1 cellular context compared by ENCODE assay signal in the genomic region with DNA sequence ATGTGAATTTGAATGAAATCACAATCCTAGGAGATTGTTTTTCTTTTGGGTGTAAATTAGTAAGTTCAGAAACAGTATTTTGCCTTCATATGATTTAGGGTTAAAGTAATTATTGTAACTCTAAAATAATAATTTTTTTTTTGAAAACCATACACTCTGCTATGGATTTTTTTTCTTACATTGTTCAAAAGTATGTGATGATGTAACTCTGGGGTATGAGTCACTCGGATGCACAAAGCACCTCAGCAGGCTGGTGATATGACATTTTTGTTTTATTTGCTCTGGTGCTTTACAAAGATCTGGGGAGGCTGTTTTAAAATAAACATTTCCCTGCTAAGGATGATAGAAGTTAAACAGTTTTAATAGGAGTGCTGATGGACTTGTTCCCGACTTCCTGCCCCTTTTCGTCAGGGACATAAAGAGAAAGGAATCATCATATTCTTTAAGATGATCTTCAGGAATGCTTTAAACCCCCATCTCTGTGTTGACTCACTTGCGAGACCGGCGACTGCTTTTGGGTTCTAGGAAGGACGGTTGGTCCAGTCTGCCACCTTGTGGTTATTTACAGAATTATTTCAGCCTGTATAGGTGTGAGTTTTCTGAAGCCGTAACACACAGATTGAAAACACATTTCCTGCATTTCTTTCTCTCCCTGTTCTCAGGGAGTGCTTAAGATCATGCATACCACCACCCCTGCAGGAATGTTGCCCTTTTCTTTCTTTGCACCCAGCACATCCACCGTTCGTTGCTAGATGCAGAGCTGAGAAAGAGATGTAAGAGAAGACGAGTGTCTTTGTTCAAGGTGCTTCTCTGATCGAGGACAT.
A peak's percentile ranks its signal among the peaks of the same experiment; 100 is the strongest.
TF ChIP-seq lines count a peak whose summit lies in the region.

No MANE protein-coding gene starts in this region.

TF ChIP-seq in GM12878, 131 proteins besides CTCF, POLR2A, EP300 and RAD21 (continued from another document and continues in another):
- TF ChIP-seq, protein P1, sequence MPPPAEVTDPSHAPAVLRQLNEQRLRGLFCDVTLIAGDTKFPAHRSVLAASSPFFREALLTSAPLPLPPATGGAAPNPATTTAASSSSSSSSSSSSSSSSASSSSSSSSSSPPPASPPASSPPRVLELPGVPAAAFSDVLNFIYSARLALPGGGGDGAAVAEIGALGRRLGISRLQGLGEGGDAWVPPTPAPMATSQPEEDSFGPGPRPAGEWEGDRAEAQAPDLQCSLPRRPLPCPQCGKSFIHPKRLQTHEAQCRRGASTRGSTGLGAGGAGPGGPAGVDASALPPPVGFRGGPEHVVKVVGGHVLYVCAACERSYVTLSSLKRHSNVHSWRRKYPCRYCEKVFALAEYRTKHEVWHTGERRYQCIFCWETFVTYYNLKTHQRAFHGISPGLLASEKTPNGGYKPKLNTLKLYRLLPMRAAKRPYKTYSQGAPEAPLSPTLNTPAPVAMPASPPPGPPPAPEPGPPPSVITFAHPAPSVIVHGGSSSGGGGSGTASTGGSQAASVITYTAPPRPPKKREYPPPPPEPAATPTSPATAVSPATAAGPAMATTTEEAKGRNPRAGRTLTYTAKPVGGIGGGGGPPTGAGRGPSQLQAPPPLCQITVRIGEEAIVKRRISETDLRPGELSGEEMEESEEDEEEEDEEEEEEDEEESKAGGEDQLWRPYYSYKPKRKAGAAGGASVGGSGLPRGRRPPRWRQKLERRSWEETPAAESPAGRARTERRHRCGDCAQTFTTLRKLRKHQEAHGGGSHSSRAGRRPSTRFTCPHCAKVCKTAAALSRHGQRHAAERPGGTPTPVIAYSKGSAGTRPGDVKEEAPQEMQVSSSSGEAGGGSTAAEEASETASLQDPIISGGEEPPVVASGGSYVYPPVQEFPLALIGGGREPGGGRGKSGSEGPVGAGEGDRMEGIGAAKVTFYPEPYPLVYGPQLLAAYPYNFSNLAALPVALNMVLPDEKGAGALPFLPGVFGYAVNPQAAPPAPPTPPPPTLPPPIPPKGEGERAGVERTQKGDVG (CRISPR knock-in tag; IDR thresholded peaks at IDR 0.05): no peak
- TF ChIP-seq EZH2 (IDR thresholded peaks at IDR 0.05; ENCODE audit: borderline replicate concordance, control insufficient read depth, low read depth, low read length) (no peak), ZNF24 (IDR thresholded peaks at IDR 0.05) (0 out of 2 replicates have a peak, but pooled peaks have one; percentile 36), NFXL1 (IDR thresholded peaks at IDR 0.05; ENCODE audit: borderline replicate concordance) (no peak), SMC3 (IDR thresholded peaks at IDR 0.05; ENCODE audit: borderline replicate concordance, low read length) (peak; percentile 98), STAT3 (IDR thresholded peaks at IDR 0.05; ENCODE audit: low read depth, low read length) (no peak), HDAC6 (IDR thresholded peaks at IDR 0.05; ENCODE audit: unreplicated experiment) (no peak), ESRRA (IDR thresholded peaks at IDR 0.05; ENCODE audit: low read length) (no peak), SIN3A (IDR thresholded peaks at IDR 0.05; ENCODE audit: low read depth, low read length) (no peak), NRF1 (conservative IDR thresholded peaks at IDR 0.05; ENCODE audit: low read depth, low read length) (no peak), NR2C1 (IDR thresholded peaks at IDR 0.05) (no peak), ZNF217 (IDR thresholded peaks at IDR 0.05) (no peak), CBX5 (IDR thresholded peaks at IDR 0.05; ENCODE audit: low read depth) (0 out of 2 replicates have a peak, but pooled peaks have one; percentile 59), DPF2 (IDR thresholded peaks at IDR 0.05) (no peak), CREB1 (IDR thresholded peaks at IDR 0.05; ENCODE audit: low read depth) (no peak), SP1 (IDR thresholded peaks at IDR 0.05; ENCODE audit: low read depth, low read length) (no peak), RUNX3 (IDR thresholded peaks at IDR 0.05; ENCODE audit: low read length) (peak; percentile 32; the same call in 1 of the 2 replicates), RCOR1 (conservative IDR thresholded peaks at IDR 0.05; ENCODE audit: low read depth, low read length) (no peak), RAD51 (IDR thresholded peaks at IDR 0.05) (no peak), FOXM1 (IDR thresholded peaks at IDR 0.05; ENCODE audit: low read depth, low read length) (peak; percentile 51; the same call in 1 of the 2 replicates), TCF3 (IDR thresholded peaks at IDR 0.05; ENCODE audit: borderline replicate concordance, insufficient read depth, low read depth, low read length) (no peak), SIX5 (IDR thresholded peaks at IDR 0.05; ENCODE audit: low read depth, low read length, severe bottlenecking) (no peak), TARDBP (IDR thresholded peaks at IDR 0.05; ENCODE audit: borderline replicate concordance) (no peak), MEF2A (IDR thresholded peaks at IDR 0.05; ENCODE audit: insufficient read depth, low read depth, low read length) (0 out of 2 replicates have a peak, but pooled peaks have one; percentile 47), EGR1 (IDR thresholded peaks at IDR 0.05; ENCODE audit: borderline replicate concordance in 1 of 2, low read depth in 2 of 2, low read length in 2 of 2) (no peak), CBX3 (IDR thresholded peaks at IDR 0.05; ENCODE audit: borderline replicate concordance, low read depth) (no peak), MTA2 (IDR thresholded peaks at IDR 0.05; ENCODE audit: low read depth) (no peak), BACH1 (IDR thresholded peaks at IDR 0.05; ENCODE audit: borderline replicate concordance) (no peak), RELA (IDR thresholded peaks at IDR 0.05; ENCODE audit: borderline replicate concordance, partially characterized antibody) (no peak), SMARCA5 (IDR thresholded peaks at IDR 0.05) (peak; percentile 37; the same call in 1 of the 2 replicates), EED (IDR thresholded peaks at IDR 0.05; ENCODE audit: low read depth) (no peak), NBN (IDR thresholded peaks at IDR 0.05) (0 out of 2 replicates have a peak, but pooled peaks have one; percentile 46)
- TF ChIP-seq, protein P2, sequence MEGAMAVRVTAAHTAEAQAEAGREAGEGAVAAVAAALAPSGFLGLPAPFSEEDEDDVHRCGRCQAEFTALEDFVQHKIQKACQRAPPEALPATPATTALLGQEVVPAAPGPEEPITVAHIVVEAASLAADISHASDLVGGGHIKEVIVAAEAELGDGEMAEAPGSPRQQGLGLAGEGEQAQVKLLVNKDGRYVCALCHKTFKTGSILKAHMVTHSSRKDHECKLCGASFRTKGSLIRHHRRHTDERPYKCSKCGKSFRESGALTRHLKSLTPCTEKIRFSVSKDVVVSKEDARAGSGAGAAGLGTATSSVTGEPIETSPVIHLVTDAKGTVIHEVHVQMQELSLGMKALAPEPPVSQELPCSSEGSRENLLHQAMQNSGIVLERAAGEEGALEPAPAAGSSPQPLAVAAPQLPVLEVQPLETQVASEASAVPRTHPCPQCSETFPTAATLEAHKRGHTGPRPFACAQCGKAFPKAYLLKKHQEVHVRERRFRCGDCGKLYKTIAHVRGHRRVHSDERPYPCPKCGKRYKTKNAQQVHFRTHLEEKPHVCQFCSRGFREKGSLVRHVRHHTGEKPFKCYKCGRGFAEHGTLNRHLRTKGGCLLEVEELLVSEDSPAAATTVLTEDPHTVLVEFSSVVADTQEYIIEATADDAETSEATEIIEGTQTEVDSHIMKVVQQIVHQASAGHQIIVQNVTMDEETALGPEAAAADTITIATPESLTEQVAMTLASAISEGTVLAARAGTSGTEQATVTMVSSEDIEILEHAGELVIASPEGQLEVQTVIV (IDR thresholded peaks at IDR 0.05; ENCODE audit: borderline replicate concordance, partially characterized antibody): no peak
- TF ChIP-seq, protein P3, sequence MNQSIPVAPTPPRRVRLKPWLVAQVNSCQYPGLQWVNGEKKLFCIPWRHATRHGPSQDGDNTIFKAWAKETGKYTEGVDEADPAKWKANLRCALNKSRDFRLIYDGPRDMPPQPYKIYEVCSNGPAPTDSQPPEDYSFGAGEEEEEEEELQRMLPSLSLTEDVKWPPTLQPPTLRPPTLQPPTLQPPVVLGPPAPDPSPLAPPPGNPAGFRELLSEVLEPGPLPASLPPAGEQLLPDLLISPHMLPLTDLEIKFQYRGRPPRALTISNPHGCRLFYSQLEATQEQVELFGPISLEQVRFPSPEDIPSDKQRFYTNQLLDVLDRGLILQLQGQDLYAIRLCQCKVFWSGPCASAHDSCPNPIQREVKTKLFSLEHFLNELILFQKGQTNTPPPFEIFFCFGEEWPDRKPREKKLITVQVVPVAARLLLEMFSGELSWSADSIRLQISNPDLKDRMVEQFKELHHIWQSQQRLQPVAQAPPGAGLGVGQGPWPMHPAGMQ (IDR thresholded peaks at IDR 0.05; ENCODE audit: borderline replicate concordance): no peak
- TF ChIP-seq, protein P4, sequence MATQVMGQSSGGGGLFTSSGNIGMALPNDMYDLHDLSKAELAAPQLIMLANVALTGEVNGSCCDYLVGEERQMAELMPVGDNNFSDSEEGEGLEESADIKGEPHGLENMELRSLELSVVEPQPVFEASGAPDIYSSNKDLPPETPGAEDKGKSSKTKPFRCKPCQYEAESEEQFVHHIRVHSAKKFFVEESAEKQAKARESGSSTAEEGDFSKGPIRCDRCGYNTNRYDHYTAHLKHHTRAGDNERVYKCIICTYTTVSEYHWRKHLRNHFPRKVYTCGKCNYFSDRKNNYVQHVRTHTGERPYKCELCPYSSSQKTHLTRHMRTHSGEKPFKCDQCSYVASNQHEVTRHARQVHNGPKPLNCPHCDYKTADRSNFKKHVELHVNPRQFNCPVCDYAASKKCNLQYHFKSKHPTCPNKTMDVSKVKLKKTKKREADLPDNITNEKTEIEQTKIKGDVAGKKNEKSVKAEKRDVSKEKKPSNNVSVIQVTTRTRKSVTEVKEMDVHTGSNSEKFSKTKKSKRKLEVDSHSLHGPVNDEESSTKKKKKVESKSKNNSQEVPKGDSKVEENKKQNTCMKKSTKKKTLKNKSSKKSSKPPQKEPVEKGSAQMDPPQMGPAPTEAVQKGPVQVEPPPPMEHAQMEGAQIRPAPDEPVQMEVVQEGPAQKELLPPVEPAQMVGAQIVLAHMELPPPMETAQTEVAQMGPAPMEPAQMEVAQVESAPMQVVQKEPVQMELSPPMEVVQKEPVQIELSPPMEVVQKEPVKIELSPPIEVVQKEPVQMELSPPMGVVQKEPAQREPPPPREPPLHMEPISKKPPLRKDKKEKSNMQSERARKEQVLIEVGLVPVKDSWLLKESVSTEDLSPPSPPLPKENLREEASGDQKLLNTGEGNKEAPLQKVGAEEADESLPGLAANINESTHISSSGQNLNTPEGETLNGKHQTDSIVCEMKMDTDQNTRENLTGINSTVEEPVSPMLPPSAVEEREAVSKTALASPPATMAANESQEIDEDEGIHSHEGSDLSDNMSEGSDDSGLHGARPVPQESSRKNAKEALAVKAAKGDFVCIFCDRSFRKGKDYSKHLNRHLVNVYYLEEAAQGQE (IDR thresholded peaks at IDR 0.05; ENCODE audit: low read depth, low read length): no peak
- TF ChIP-seq, protein P5, sequence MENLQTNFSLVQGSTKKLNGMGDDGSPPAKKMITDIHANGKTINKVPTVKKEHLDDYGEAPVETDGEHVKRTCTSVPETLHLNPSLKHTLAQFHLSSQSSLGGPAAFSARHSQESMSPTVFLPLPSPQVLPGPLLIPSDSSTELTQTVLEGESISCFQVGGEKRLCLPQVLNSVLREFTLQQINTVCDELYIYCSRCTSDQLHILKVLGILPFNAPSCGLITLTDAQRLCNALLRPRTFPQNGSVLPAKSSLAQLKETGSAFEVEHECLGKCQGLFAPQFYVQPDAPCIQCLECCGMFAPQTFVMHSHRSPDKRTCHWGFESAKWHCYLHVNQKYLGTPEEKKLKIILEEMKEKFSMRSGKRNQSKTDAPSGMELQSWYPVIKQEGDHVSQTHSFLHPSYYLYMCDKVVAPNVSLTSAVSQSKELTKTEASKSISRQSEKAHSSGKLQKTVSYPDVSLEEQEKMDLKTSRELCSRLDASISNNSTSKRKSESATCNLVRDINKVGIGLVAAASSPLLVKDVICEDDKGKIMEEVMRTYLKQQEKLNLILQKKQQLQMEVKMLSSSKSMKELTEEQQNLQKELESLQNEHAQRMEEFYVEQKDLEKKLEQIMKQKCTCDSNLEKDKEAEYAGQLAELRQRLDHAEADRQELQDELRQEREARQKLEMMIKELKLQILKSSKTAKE (IDR thresholded peaks at IDR 0.05; ENCODE audit: low read depth, poor library complexity, severe bottlenecking): peak; percentile 55
- TF ChIP-seq, protein P6, sequence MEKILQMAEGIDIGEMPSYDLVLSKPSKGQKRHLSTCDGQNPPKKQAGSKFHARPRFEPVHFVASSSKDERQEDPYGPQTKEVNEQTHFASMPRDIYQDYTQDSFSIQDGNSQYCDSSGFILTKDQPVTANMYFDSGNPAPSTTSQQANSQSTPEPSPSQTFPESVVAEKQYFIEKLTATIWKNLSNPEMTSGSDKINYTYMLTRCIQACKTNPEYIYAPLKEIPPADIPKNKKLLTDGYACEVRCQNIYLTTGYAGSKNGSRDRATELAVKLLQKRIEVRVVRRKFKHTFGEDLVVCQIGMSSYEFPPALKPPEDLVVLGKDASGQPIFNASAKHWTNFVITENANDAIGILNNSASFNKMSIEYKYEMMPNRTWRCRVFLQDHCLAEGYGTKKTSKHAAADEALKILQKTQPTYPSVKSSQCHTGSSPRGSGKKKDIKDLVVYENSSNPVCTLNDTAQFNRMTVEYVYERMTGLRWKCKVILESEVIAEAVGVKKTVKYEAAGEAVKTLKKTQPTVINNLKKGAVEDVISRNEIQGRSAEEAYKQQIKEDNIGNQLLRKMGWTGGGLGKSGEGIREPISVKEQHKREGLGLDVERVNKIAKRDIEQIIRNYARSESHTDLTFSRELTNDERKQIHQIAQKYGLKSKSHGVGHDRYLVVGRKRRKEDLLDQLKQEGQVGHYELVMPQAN (conservative IDR thresholded peaks at IDR 0.05): no peak
- TF ChIP-seq, protein P7, sequence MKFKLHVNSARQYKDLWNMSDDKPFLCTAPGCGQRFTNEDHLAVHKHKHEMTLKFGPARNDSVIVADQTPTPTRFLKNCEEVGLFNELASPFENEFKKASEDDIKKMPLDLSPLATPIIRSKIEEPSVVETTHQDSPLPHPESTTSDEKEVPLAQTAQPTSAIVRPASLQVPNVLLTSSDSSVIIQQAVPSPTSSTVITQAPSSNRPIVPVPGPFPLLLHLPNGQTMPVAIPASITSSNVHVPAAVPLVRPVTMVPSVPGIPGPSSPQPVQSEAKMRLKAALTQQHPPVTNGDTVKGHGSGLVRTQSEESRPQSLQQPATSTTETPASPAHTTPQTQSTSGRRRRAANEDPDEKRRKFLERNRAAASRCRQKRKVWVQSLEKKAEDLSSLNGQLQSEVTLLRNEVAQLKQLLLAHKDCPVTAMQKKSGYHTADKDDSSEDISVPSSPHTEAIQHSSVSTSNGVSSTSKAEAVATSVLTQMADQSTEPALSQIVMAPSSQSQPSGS (IDR thresholded peaks at IDR 0.05; ENCODE audit: low read length): peak; percentile 55; the same call in 1 of the 2 replicates
- TF ChIP-seq, protein P8, sequence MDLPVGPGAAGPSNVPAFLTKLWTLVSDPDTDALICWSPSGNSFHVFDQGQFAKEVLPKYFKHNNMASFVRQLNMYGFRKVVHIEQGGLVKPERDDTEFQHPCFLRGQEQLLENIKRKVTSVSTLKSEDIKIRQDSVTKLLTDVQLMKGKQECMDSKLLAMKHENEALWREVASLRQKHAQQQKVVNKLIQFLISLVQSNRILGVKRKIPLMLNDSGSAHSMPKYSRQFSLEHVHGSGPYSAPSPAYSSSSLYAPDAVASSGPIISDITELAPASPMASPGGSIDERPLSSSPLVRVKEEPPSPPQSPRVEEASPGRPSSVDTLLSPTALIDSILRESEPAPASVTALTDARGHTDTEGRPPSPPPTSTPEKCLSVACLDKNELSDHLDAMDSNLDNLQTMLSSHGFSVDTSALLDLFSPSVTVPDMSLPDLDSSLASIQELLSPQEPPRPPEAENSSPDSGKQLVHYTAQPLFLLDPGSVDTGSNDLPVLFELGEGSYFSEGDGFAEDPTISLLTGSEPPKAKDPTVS (IDR thresholded peaks at IDR 0.05; ENCODE audit: low read depth, low read length): no peak
